Comparison of ENCODE assay signal across 8 cellular contexts in genomic region chr7:143882020-143882610, GRCh38. TPM values are rescaled to one million over a fixed set of nuclear protein-coding genes. Genes with fewer than 3 reads are reported as not detected.
DNase-seq lines count a peak whose midpoint lies in the region; ATAC-seq and TF ChIP-seq lines count a peak whose summit lies in the region.

No MANE protein-coding gene starts in this region.

- no TSS peak for BruUV-seq in mammary epithelial cell (replicated peaks; lab: Mats Ljungman, UMichigan)

- DNase-seq in activated CD4-positive, alpha-beta T cell treated with anti-CD3 and anti-CD28 coated beads for 36 hours = no peak
- no peak for DNase-seq in activated CD4-positive, alpha-beta T cell treated with anti-CD3 and anti-CD28 coated beads, Interleukin-2, amount 10 ng/mL, durations not matched to agents 7 days and 5 days
- DNase-seq in mammary epithelial cell = no peak
- peak; percentile 73 for DNase-seq in iPS-NIHi11 (ENCODE audit: low spot score)
- DNase-seq in sciatic nerve (ENCODE audit: low spot score) = peak; percentile 68
- DNase-seq in GOT3 (lab: John Stamatoyannopoulos, UW) = no peak
- no peak for DNase-seq in NCI-H128 (lab: John Stamatoyannopoulos, UW; ENCODE audit: unreplicated experiment)
- DNase-seq in stimulated activated naive CD4-positive, alpha-beta T cell treated with Interleukin-2 at 50 U/mL for 16 hours (lab: John Stamatoyannopoulos, UW) = no peak

- H3K27ac Mint-ChIP-seq in activated CD4-positive, alpha-beta T cell treated with anti-CD3 and anti-CD28 coated beads for 36 hours = no peak overlapping the region
- no peak overlapping the region for H3K27ac Mint-ChIP-seq in activated CD4-positive, alpha-beta T cell treated with anti-CD3 and anti-CD28 coated beads, Interleukin-2, amount 10 ng/mL, durations not matched to agents 7 days and 5 days

- intact Hi-C loops in activated CD4-positive, alpha-beta T cell treated with anti-CD3 and anti-CD28 coated beads for 36 hours (cut with DNase I, micrococcal nuclease) = no loop called here
- intact Hi-C loops in mammary epithelial cell (cut with micrococcal nuclease) = no loop called here
- intact Hi-C loops in sciatic nerve (cut with DNase I) = no loop called here

- CTCF ChIA-PET in activated CD4-positive, alpha-beta T cell treated with anti-CD3 and anti-CD28 coated beads for 36 hours (lab: Charles Lee) = interaction anchor here (0.7 to 1.1 kb wide), 2 partner anchors 20 to 52 kb away, joined by 4 read pairs; partner anchors contain the start of gene TCAF1
- CTCF ChIA-PET in activated CD4-positive, alpha-beta T cell treated with anti-CD3 and anti-CD28 coated beads, Interleukin-2, amount 10 ng/mL, durations not matched to agents 7 days and 5 days (lab: Charles Lee) = interaction anchor here (0.7 kb wide), 1 partner anchor 11 kb away, joined by 4 read pairs; no protein-coding TSS in a partner anchor
- CTCF ChIA-PET in mammary epithelial cell (lab: Charles Lee; ENCODE audit: low non-redundant PET) = no interaction called here

- no peaks in the 10 kb centered on the region for H3K27me3 ChIP-seq in mammary epithelial cell (ENCODE audit: insufficient read depth, low read length)

- no peaks in the 10 kb centered on the region for H3K9me3 Mint-ChIP-seq in activated CD4-positive, alpha-beta T cell treated with anti-CD3 and anti-CD28 coated beads for 36 hours (ENCODE audit: low read depth)
- no peaks in the 10 kb centered on the region for H3K9me3 Mint-ChIP-seq in activated CD4-positive, alpha-beta T cell treated with anti-CD3 and anti-CD28 coated beads, Interleukin-2, amount 10 ng/mL, durations not matched to agents 7 days and 5 days

- peaks cover 10% of the 10 kb centered on the region for H3K79me2 ChIP-seq in mammary epithelial cell (ENCODE audit: insufficient read depth, low read length)

- no peaks in the 10 kb centered on the region for H3K36me3 Mint-ChIP-seq in activated CD4-positive, alpha-beta T cell treated with anti-CD3 and anti-CD28 coated beads for 36 hours (ENCODE audit: low read depth)
- no peaks in the 10 kb centered on the region for H3K36me3 Mint-ChIP-seq in activated CD4-positive, alpha-beta T cell treated with anti-CD3 and anti-CD28 coated beads, Interleukin-2, amount 10 ng/mL, durations not matched to agents 7 days and 5 days (ENCODE audit: low read depth)

- peak overlapping the region; percentile 49 for H3K4me3 Mint-ChIP-seq in activated CD4-positive, alpha-beta T cell treated with anti-CD3 and anti-CD28 coated beads for 36 hours
- H3K4me3 Mint-ChIP-seq in activated CD4-positive, alpha-beta T cell treated with anti-CD3 and anti-CD28 coated beads, Interleukin-2, amount 10 ng/mL, durations not matched to agents 7 days and 5 days = no peak overlapping the region

- H3K9me3 ChIP-seq in mammary epithelial cell (replicated peaks; ENCODE audit: insufficient read depth, low read length) = no peaks in the 10 kb centered on the region

- dilution Hi-C loops in mammary epithelial cell (cut with HindIII; ENCODE audit: low sequenced_read_pairs) = no loop called here

- no peak for TF ChIP-seq CTCF in mammary epithelial cell (conservative IDR thresholded peaks at IDR 0.05 in 1 of 2, IDR thresholded peaks at IDR 0.05 in 1 of 2; ENCODE audit: extremely low read depth in 1 of 2, insufficient read depth in 1 of 2, low read depth in 1 of 2, low read length in 2 of 2)

- peak overlapping the region; percentile 97 for H3K4me2 ChIP-seq in mammary epithelial cell (ENCODE audit: insufficient read depth, low read depth, low read length)

- in situ Hi-C loops in mammary epithelial cell (cut with MboI; ENCODE audit: low sequenced_read_pairs in 2 of 2) = no loop called here

- 29% methylated on average over 7 of the region's 23 CpGs for WGBS in mammary epithelial cell (ENCODE audit: low coverage, missing lambda C conversion rate)

- H2AFZ ChIP-seq in mammary epithelial cell (ENCODE audit: low read depth, low read length) = peak overlapping the region; percentile 83

- peaks cover 12% of the 10 kb centered on the region for H3K4me1 Mint-ChIP-seq in activated CD4-positive, alpha-beta T cell treated with anti-CD3 and anti-CD28 coated beads for 36 hours
- H3K4me1 Mint-ChIP-seq in activated CD4-positive, alpha-beta T cell treated with anti-CD3 and anti-CD28 coated beads, Interleukin-2, amount 10 ng/mL, durations not matched to agents 7 days and 5 days = peaks cover 16% of the 10 kb centered on the region

- H4K20me1 ChIP-seq in mammary epithelial cell (ENCODE audit: insufficient read depth, low read length) = no peaks in the 10 kb centered on the region

- H3K27me3 Mint-ChIP-seq in activated CD4-positive, alpha-beta T cell treated with anti-CD3 and anti-CD28 coated beads for 36 hours = peaks cover 34% of the 10 kb centered on the region
- H3K27me3 Mint-ChIP-seq in activated CD4-positive, alpha-beta T cell treated with anti-CD3 and anti-CD28 coated beads, Interleukin-2, amount 10 ng/mL, durations not matched to agents 7 days and 5 days = peaks cover 37% of the 10 kb centered on the region

- H3K27ac ChIP-seq in mammary epithelial cell (ENCODE audit: insufficient read depth, low read depth, low read length) = no peak overlapping the region

- H3K9ac ChIP-seq in mammary epithelial cell (ENCODE audit: insufficient read depth, low read length) = no peak overlapping the region

- peak overlapping the region in 2 of 3 experiments; percentile 62 to 64 for H3K4me3 ChIP-seq in mammary epithelial cell (replicated peaks in 1 of 3; ENCODE audit: insufficient read depth in 1 of 3, low read depth in 2 of 3, low read length in 3 of 3)

- ATAC-seq in activated CD4-positive, alpha-beta T cell treated with anti-CD3 and anti-CD28 coated beads for 36 hours = peak; percentile 21
- peak; percentile 74 for ATAC-seq in sciatic nerve

- POLR2A ChIA-PET in activated CD4-positive, alpha-beta T cell treated with anti-CD3 and anti-CD28 coated beads for 36 hours (lab: Charles Lee) = no interaction called here
- POLR2A ChIA-PET in activated CD4-positive, alpha-beta T cell treated with anti-CD3 and anti-CD28 coated beads, Interleukin-2, amount 10 ng/mL, durations not matched to agents 7 days and 5 days (lab: Charles Lee) = interaction anchor here (0.5 kb wide), 1 partner anchor 41 kb away, joined by 3 read pairs; no protein-coding TSS in a partner anchor

- peaks cover 4% of the 10 kb centered on the region for H3K4me1 ChIP-seq in mammary epithelial cell (ENCODE audit: insufficient read depth, low read length)

- no peaks in the 10 kb centered on the region for H3K36me3 ChIP-seq in mammary epithelial cell (ENCODE audit: insufficient read depth, low read length)

RNA-seq across cellular contexts. Expression of gene TCAF1, which starts 19.9 kb away (rescaled TPM):
- total RNA-seq in activated CD4-positive, alpha-beta T cell treated with anti-CD3 and anti-CD28 coated beads for 36 hours = 10 to 100 TPM; 16.5 to 17.7 TPM
- total RNA-seq in activated CD4-positive, alpha-beta T cell treated with anti-CD3 and anti-CD28 coated beads, Interleukin-2, amount 10 ng/mL, durations not matched to agents 7 days and 5 days = 10 to 100 TPM; 14.6 to 15.5 TPM
- 10 to 100 TPM; 37.5 to 62.7 TPM for total RNA-seq in mammary epithelial cell
- 24.3 TPM for polyA plus RNA-seq in mammary epithelial cell
- polyA minus RNA-seq in mammary epithelial cell = 70.9 TPM
- 44.5 TPM for total RNA-seq in sciatic nerve

RNA-seq across cellular contexts. Expression of gene OR2F2, which starts 52.9 kb away (rescaled TPM):
- total RNA-seq in activated CD4-positive, alpha-beta T cell treated with anti-CD3 and anti-CD28 coated beads for 36 hours = not detected
- not detected for total RNA-seq in activated CD4-positive, alpha-beta T cell treated with anti-CD3 and anti-CD28 coated beads, Interleukin-2, amount 10 ng/mL, durations not matched to agents 7 days and 5 days
- total RNA-seq in mammary epithelial cell = under 1 TPM in 1 of 2 donors, not detected in 1; 0.17 TPM
- polyA plus RNA-seq in mammary epithelial cell = not detected
- polyA minus RNA-seq in mammary epithelial cell = not detected
- total RNA-seq in sciatic nerve = not detected

Comparison
In these comparisons a context has a peak if more than half of its experiments do, and no peak if none do; other contexts are left out.
1. DNase-seq: peak in iPS-NIHi11 (single experiment) and sciatic nerve (single experiment); none in activated CD4-positive, alpha-beta T cell treated with anti-CD3 and anti-CD28 coated beads for 36 hours (single experiment), activated CD4-positive, alpha-beta T cell treated with anti-CD3 and anti-CD28 coated beads, Interleukin-2, amount 10 ng/mL, durations not matched to agents 7 days and 5 days (single experiment), mammary epithelial cell (single experiment), GOT3 (single experiment), NCI-H128 (single experiment) and stimulated activated naive CD4-positive, alpha-beta T cell treated with Interleukin-2 at 50 U/mL for 16 hours (single experiment).